10 cellular contexts compared by ENCODE assay signal in the genomic region with DNA sequence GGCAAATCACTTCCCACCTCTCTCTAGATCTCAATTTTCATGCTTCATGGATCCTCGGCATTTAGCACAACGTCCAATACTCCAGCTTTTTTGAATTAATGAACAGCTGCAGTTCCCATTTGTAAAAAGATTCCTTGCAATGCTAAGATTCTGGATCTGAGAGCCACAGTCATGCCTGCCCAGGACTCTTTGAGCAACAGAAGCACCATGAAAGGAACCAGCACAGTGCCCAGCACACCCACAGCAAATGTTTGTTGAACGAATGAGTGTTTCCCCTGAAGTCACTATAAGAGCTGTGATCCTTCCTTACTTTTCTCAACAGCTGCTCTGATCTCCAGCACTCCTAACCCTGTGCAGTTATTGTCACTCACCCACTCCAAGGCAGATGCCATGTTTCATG. TPM values are rescaled to one million over a fixed set of nuclear protein-coding genes. Genes with fewer than 3 reads are reported as not detected.
DNase-seq lines count a peak whose midpoint lies in the region; ATAC-seq, FAIRE-seq and TF ChIP-seq lines count a peak whose summit lies in the region.
"Had no signal": no experiment of that assay in that cellular context is flagged by ENCODE, and none has a peak within 500 bp of the region (broad histone marks: within the 10 kb centered on the region; RNA-seq: fewer than 3 reads in every experiment).

No MANE protein-coding gene starts in this region.

- TF ChIP-seq EP300 in K562 (IDR thresholded peaks at IDR 0.05; ENCODE audit: low read length) = no peak

- H2AFZ ChIP-seq in K562 (ENCODE audit: low read depth, low read length) = peak overlapping the region; percentile 59

- no peaks in the 10 kb centered on the region for H3K9me1 ChIP-seq in K562 (ENCODE audit: control insufficient read depth, insufficient read depth, low read length)

- H3K27me3 Mint-ChIP-seq in activated T-cell treated with anti-CD3 and anti-CD28 coated beads, Interleukin-2, amount 50 U/mL, for 24 hours = no peaks in the 10 kb centered on the region

- H3K27ac Mint-ChIP-seq in activated T-cell treated with anti-CD3 and anti-CD28 coated beads, Interleukin-2, amount 50 U/mL, for 24 hours = peak overlapping the region; percentile 83

- CTCF ChIA-PET in K562 (lab: Yijun Ruan, JAX; ENCODE audit: low intra/inter-chr PET ratio) = no interaction called here

- H3K4me3 Mint-ChIP-seq in activated T-cell treated with anti-CD3 and anti-CD28 coated beads, Interleukin-2, amount 50 U/mL, for 24 hours = no peak overlapping the region

- H3K9ac ChIP-seq in K562 (ENCODE audit: insufficient read depth in 1 of 2, low read depth in 2 of 2, low read length in 2 of 2) = no peak overlapping the region

- no peaks in the 10 kb centered on the region for H3K9me3 Mint-ChIP-seq in activated T-cell treated with anti-CD3 and anti-CD28 coated beads, Interleukin-2, amount 50 U/mL, for 24 hours

- in situ Hi-C loops in K562 (cut with MboI) = no loop called here

- 84% methylated on average over 3 of the region's 3 CpGs for WGBS in K562 (ENCODE audit: insufficient coverage, low coverage, missing lambda C conversion rate)

- no peak overlapping the region for H3K4me2 ChIP-seq in K562 (ENCODE audit: insufficient read depth, low read length)

- POLR2A ChIA-PET in K562 (lab: Yijun Ruan, JAX) = interaction anchor here (0.6 to 15.0 kb wide), 5 partner anchors 12 to 50 kb away, joined by 3 to 277 read pairs (median 9); a partner anchor contains a TSS

- TF ChIP-seq CTCF in K562 (IDR thresholded peaks at IDR 0.05 in 2 of 3, conservative IDR thresholded peaks at IDR 0.05 in 1 of 3; ENCODE audit: insufficient read depth in 2 of 3, low read depth in 1 of 3, low read length in 3 of 3) (no peak), tibial artery (IDR thresholded peaks at IDR 0.05) (no peak)

- intact Hi-C loops in K562 (cut with micrococcal nuclease) = no loop called here
- intact Hi-C loops in tibial artery (cut with DNase I; ENCODE audit: low total_unique reads) = loop anchor here (5.0 kb wide), 1 partner anchor 64 kb away; no protein-coding TSS in a partner anchor

- no peaks in the 10 kb centered on the region for H3K36me3 Mint-ChIP-seq in activated T-cell treated with anti-CD3 and anti-CD28 coated beads, Interleukin-2, amount 50 U/mL, for 24 hours (ENCODE audit: low read depth)

- no peak for DNase-seq in activated T-cell treated with anti-CD3 and anti-CD28 coated beads, Interleukin-2, amount 50 U/mL, for 24 hours
- DNase-seq in activated T-cell treated with anti-CD3 and anti-CD28 coated beads for 4 hours = no peak
- DNase-seq in K562 (ENCODE audit: extremely low read depth in 1 of 4, low spot score in 3 of 4) = no peak
- DNase-seq in tibial artery = no peak
- DNase-seq in GM12892 (ENCODE audit: insufficient read length) = no peak
- no peak for DNase-seq in frontal cortex (ENCODE audit: low spot score in 2 of 2)
- no peak for DNase-seq in NOMO-1 treated with DMSO at 0.1 percent for 48 hours (lab: John Stamatoyannopoulos, UW; ENCODE audit: unreplicated experiment)

- H3K27ac ChIP-seq in K562 (ENCODE audit: extremely low read depth, low read depth, low read length) = peak overlapping the region; percentile 20; the same call in 1 of the 3 replicates
- H3K27ac ChIP-seq in muscle layer of duodenum (ENCODE audit: low read length) = peak overlapping the region; percentile 4
- H3K27ac ChIP-seq in tibial artery = peak overlapping the region; percentile 85 to 91
- H3K27ac ChIP-seq: neutrophil had no signal

- TF ChIP-seq POLR2A in K562 (conservative IDR thresholded peaks at IDR 0.05) = no peak
- TF ChIP-seq POLR2A in GM12892 (IDR thresholded peaks at IDR 0.05; ENCODE audit: low read depth, low read length) = no peak

- TF ChIP-seq RAD21 in K562 (CRISPR knock-in tag; conservative IDR thresholded peaks at IDR 0.05 in 1 of 2, IDR thresholded peaks at IDR 0.05 in 1 of 2) = no peak

- no peaks in the 10 kb centered on the region for H3K36me3 ChIP-seq in K562 (ENCODE audit: control insufficient read depth, insufficient read depth, low read length)
- H3K36me3 ChIP-seq in muscle layer of duodenum (ENCODE audit: control insufficient read depth in 1 of 2, insufficient read depth in 2 of 2, low read length in 2 of 2) = no peaks in the 10 kb centered on the region
- H3K36me3 ChIP-seq in tibial artery = no peaks in the 10 kb centered on the region
- H3K36me3 ChIP-seq: neutrophil had no signal

- H3K4me1 ChIP-seq in K562 (replicated peaks in 1 of 2; ENCODE audit: control insufficient read depth in 2 of 2, insufficient read depth in 2 of 2, low read length in 2 of 2) (peaks cover 32 to 44% of the 10 kb centered on the region in 2 experiments), muscle layer of duodenum (ENCODE audit: control insufficient read depth in 1 of 2, insufficient read depth in 2 of 2, low read length in 2 of 2) (peaks cover 32 to 54% of the 10 kb centered on the region in 2 donors), tibial artery (peaks cover 12 to 99% (median 76%) of the 10 kb centered on the region in 4 donors)

- no peaks in the 10 kb centered on the region for H4K20me1 ChIP-seq in K562 (replicated peaks; ENCODE audit: control insufficient read depth, insufficient read depth, low read length)

- H3K79me2 ChIP-seq in K562 (ENCODE audit: control insufficient read depth, insufficient read depth, low read length) = no peaks in the 10 kb centered on the region

- H3K27me3 ChIP-seq in K562 (ENCODE audit: control insufficient read depth in 2 of 2, insufficient read depth in 2 of 2, low read length in 2 of 2) = no peaks in the 10 kb centered on the region
- no peaks in the 10 kb centered on the region for H3K27me3 ChIP-seq in muscle layer of duodenum (ENCODE audit: low read depth, low read length)
- no peaks in the 10 kb centered on the region for H3K27me3 ChIP-seq in tibial artery
- H3K27me3 ChIP-seq: neutrophil had no signal

- ATAC-seq in K562 = no peak

- H3K4me3 ChIP-seq in K562 (no peak overlapping the region), muscle layer of duodenum (ENCODE audit: low read depth in 1 of 2, low read length in 2 of 2) (no peak overlapping the region), tibial artery (no peak overlapping the region)

- FAIRE-seq in K562 (lab: Jason Lieb, UNC) (no peak), GM12892 (lab: Jason Lieb, UNC) (no peak), frontal cortex (lab: Jason Lieb, UNC) (no peak)
- FAIRE-seq: HTR-8/SVneo had no signal

- BruUV-seq in K562 (replicated peaks; lab: Mats Ljungman, UMichigan) = no TSS peak

- peaks cover 74% of the 10 kb centered on the region for H3K4me1 Mint-ChIP-seq in activated T-cell treated with anti-CD3 and anti-CD28 coated beads, Interleukin-2, amount 50 U/mL, for 24 hours (ENCODE audit: low read depth)

- no peaks in the 10 kb centered on the region for H3K9me3 ChIP-seq in K562 (replicated peaks; ENCODE audit: control insufficient read depth, insufficient read depth, low read depth, low read length)
- H3K9me3 ChIP-seq in muscle layer of duodenum (ENCODE audit: control insufficient read depth in 1 of 2, low read length in 2 of 2) = no peaks in the 10 kb centered on the region
- H3K9me3 ChIP-seq in tibial artery = no peaks in the 10 kb centered on the region
- H3K9me3 ChIP-seq: neutrophil had no signal

RNA-seq across cellular contexts. Expression of a gene that starts 20.7 kb away (rescaled TPM):
- 185 and 371 TPM in 2 replicates for total RNA-seq in K562 (2011; cell fraction: chromatin; rRNA removed; ENCODE audit: low replicate concordance)
- total RNA-seq in K562 (2011; cell fraction: nucleolus; rRNA removed) = 455 and 610 TPM in 2 replicates
- total RNA-seq in K562 (2011; cell fraction: nucleoplasm; rRNA removed) = 314 and 392 TPM in 2 replicates
- total RNA-seq in K562 (2014; rRNA removed) (593 and 675 TPM in 2 replicates), K562 (2014; rRNA removed; fragmentation: Illumina TruSeq; extraction: Trizol) (159 and 200 TPM in 2 replicates), K562 (2015; rRNA removed; fragmentation: Illumina TruSeq; extraction: Trizol) (13.2 and 14.7 TPM in 2 replicates), K562 (2021) (453 and 674 TPM in 2 replicates), frontal cortex (26.5 TPM)
- polyA plus RNA-seq in K562 (2011; rRNA removed) (228 and 529 TPM in 2 replicates), K562 (2014; fragmentation: Illumina TruSeq; extraction: Trizol) (107 and 370 TPM in 2 replicates), K562 (2014; fragmentation: Nextera tagmentation; extraction: Ambion mirVana) (10 to 100 TPM in 1 of 2 experiments, 1 to 10 TPM in 1; 8.2 to 12.3 TPM), K562 (2014; rRNA removed) (362 and 564 TPM in 2 replicates)
- polyA plus RNA-seq in K562 (2011; cell fraction: cytosol; rRNA removed) = 345 and 451 TPM in 2 replicates
- polyA plus RNA-seq in K562 (2011; cell fraction: nucleus; rRNA removed) = 384 and 450 TPM in 2 replicates
- 184 and 695 TPM in 2 replicates for polyA plus RNA-seq in K562 (2012)
- polyA minus RNA-seq in K562 (2011; rRNA and poly(A)+ RNA removed) = 156 and 267 TPM in 2 replicates
- 180 and 395 TPM in 2 replicates for polyA minus RNA-seq in K562 (2011; cell fraction: cytosol; rRNA and poly(A)+ RNA removed)
- polyA minus RNA-seq in K562 (2011; cell fraction: nucleus; rRNA and poly(A)+ RNA removed) = 272 and 555 TPM in 2 replicates
- 158 TPM for polyA plus RNA-seq in GM12892 (2012; ENCODE audit: missing spikeins)

RNA-seq across cellular contexts. Expression of a gene that starts 36.9 kb away (rescaled TPM):
- total RNA-seq in K562 (2011; cell fraction: chromatin; rRNA removed; ENCODE audit: low replicate concordance) = 49.7 and 77.0 TPM in 2 replicates
- 28.7 and 34.9 TPM in 2 replicates for total RNA-seq in K562 (2011; cell fraction: nucleolus; rRNA removed)
- total RNA-seq in K562 (2011; cell fraction: nucleoplasm; rRNA removed) = 43.5 and 57.0 TPM in 2 replicates
- total RNA-seq in K562 (2014; rRNA removed) (27.6 and 31.7 TPM in 2 replicates), K562 (2014; rRNA removed; fragmentation: Illumina TruSeq; extraction: Trizol) (52.8 and 62.6 TPM in 2 replicates), K562 (2015; rRNA removed; fragmentation: Illumina TruSeq; extraction: Trizol) (33.3 and 38.2 TPM in 2 replicates), K562 (2021) (45.7 and 48.4 TPM in 2 replicates), frontal cortex (25.7 TPM)
- polyA plus RNA-seq in K562 (2011; rRNA removed) (53.2 and 64.1 TPM in 2 replicates), K562 (2014; fragmentation: Illumina TruSeq; extraction: Trizol) (54.4 and 70.0 TPM in 2 replicates), K562 (2014; fragmentation: Nextera tagmentation; extraction: Ambion mirVana) (10 to 100 TPM; 50.8 to 73.3 TPM), K562 (2014; rRNA removed) (42.7 and 55.5 TPM in 2 replicates)
- polyA plus RNA-seq in K562 (2011; cell fraction: cytosol; rRNA removed) = 20.9 and 37.8 TPM in 2 replicates
- polyA plus RNA-seq in K562 (2011; cell fraction: nucleus; rRNA removed) = 13.5 and 19.8 TPM in 2 replicates
- 39.1 and 50.0 TPM in 2 replicates for polyA plus RNA-seq in K562 (2012)
- 90.3 and 97.7 TPM in 2 replicates for polyA minus RNA-seq in K562 (2011; rRNA and poly(A)+ RNA removed)
- polyA minus RNA-seq in K562 (2011; cell fraction: cytosol; rRNA and poly(A)+ RNA removed) = 35.1 and 39.2 TPM in 2 replicates
- 13.6 and 33.1 TPM in 2 replicates for polyA minus RNA-seq in K562 (2011; cell fraction: nucleus; rRNA and poly(A)+ RNA removed)
- 55.1 TPM for polyA plus RNA-seq in GM12892 (2012; ENCODE audit: missing spikeins)

RNA-seq across cellular contexts. Expression of a gene that starts 37.2 kb away (rescaled TPM):
- 13.7 and 30.0 TPM in 2 replicates for total RNA-seq in K562 (2011; cell fraction: chromatin; rRNA removed; ENCODE audit: low replicate concordance)
- 13.7 and 15.7 TPM in 2 replicates for total RNA-seq in K562 (2011; cell fraction: nucleolus; rRNA removed)
- 30.3 and 57.6 TPM in 2 replicates for total RNA-seq in K562 (2011; cell fraction: nucleoplasm; rRNA removed)
- 42.6 and 55.8 TPM in 2 replicates for total RNA-seq in K562 (2014; rRNA removed)
- total RNA-seq in K562 (2014; rRNA removed; fragmentation: Illumina TruSeq; extraction: Trizol) = 108 and 111 TPM in 2 replicates
- total RNA-seq in K562 (2015; rRNA removed; fragmentation: Illumina TruSeq; extraction: Trizol) = 79.7 and 87.7 TPM in 2 replicates
- total RNA-seq in K562 (2021) = 72.5 and 72.7 TPM in 2 replicates
- polyA plus RNA-seq in K562 (2011; rRNA removed) = 162 and 168 TPM in 2 replicates
- 47.9 and 96.2 TPM in 2 replicates for polyA plus RNA-seq in K562 (2011; cell fraction: cytosol; rRNA removed)
- polyA plus RNA-seq in K562 (2011; cell fraction: nucleus; rRNA removed) = 27.0 and 46.2 TPM in 2 replicates
- polyA plus RNA-seq in K562 (2012) = 85.3 and 238 TPM in 2 replicates
- polyA plus RNA-seq in K562 (2014; fragmentation: Illumina TruSeq; extraction: Trizol) = 74.2 and 85.3 TPM in 2 replicates
- 100 to 1,000 TPM; 184 to 208 TPM for polyA plus RNA-seq in K562 (2014; fragmentation: Nextera tagmentation; extraction: Ambion mirVana)
- polyA plus RNA-seq in K562 (2014; rRNA removed) = 112 and 134 TPM in 2 replicates
- 41.3 and 52.4 TPM in 2 replicates for polyA minus RNA-seq in K562 (2011; rRNA and poly(A)+ RNA removed)
- polyA minus RNA-seq in K562 (2011; cell fraction: cytosol; rRNA and poly(A)+ RNA removed) = 13.9 and 15.1 TPM in 2 replicates
- 3.2 and 10.0 TPM in 2 replicates for polyA minus RNA-seq in K562 (2011; cell fraction: nucleus; rRNA and poly(A)+ RNA removed)
- 146 TPM for polyA plus RNA-seq in GM12892 (2012; ENCODE audit: missing spikeins)
- 26.1 TPM for total RNA-seq in frontal cortex

Comparison
In these comparisons a context has a peak if more than half of its experiments do, and no peak if none do; other contexts are left out.
1. H3K27ac ChIP-seq: peak in every context shown above with its lines; median percentile 88 in tibial artery; 20 in K562; 4 in muscle layer of duodenum.